In genomic region chr9:126704157-126704941, GRCh38 we compare ENCODE assay signal across 8 cellular contexts.
DNase-seq lines count a peak whose midpoint lies in the region; ATAC-seq and TF ChIP-seq lines count a peak whose summit lies in the region.

No MANE protein-coding gene starts in this region.

- no peak overlapping the region for H2BK5ac ChIP-seq in H9 (ENCODE audit: insufficient read length, low read length)

- H3K36me3 ChIP-seq in SJCRH30 (no peaks in the 10 kb centered on the region), MM.1S (replicated peaks; ENCODE audit: insufficient read depth, low read length) (no peaks in the 10 kb centered on the region)

- no peak overlapping the region for H3K18ac ChIP-seq in H9 (ENCODE audit: insufficient read length, low read depth, low read length)

- TF ChIP-seq CTCF in H9 (conservative IDR thresholded peaks at IDR 0.05) (no peak), osteocyte (IDR thresholded peaks at IDR 0.05) (no peak), MM.1S (IDR thresholded peaks at IDR 0.05; ENCODE audit: low read length) (no peak)

- H3K79me1 ChIP-seq in H9 (ENCODE audit: insufficient read depth, low read depth, low read length, poor library complexity, severe bottlenecking) = no peaks in the 10 kb centered on the region

- no peak overlapping the region for H3K27ac Mint-ChIP-seq in H9
- no peak overlapping the region for H3K27ac Mint-ChIP-seq in osteocyte (ENCODE audit: unreplicated experiment)

- no peaks in the 10 kb centered on the region for H3F3A ChIP-seq in MM.1S (ENCODE audit: insufficient read depth, low read length)

- H4K20me1 ChIP-seq in H9 (ENCODE audit: control insufficient read depth, insufficient read depth, insufficient read length) (no peaks in the 10 kb centered on the region), MM.1S (ENCODE audit: insufficient read depth, low read length) (no peaks in the 10 kb centered on the region)

- H3K14ac ChIP-seq in H9 (ENCODE audit: insufficient read depth, low read length) = no peak overlapping the region

- H3K9ac ChIP-seq in H9 (ENCODE audit: extremely low read depth, insufficient read length, low read length) (no peak overlapping the region), MM.1S (ENCODE audit: low read length) (no peak overlapping the region)

- H3K4ac ChIP-seq in H9 (ENCODE audit: low read depth, low read length) = no peak overlapping the region

- no peaks in the 10 kb centered on the region for H3K9me2 ChIP-seq in MM.1S (replicated peaks; ENCODE audit: insufficient read depth, low read length)

- H3K27ac ChIP-seq in H9 (ENCODE audit: insufficient read length, low read depth, low read length) = no peak overlapping the region
- no peak overlapping the region for H3K27ac ChIP-seq in SJCRH30
- peak overlapping the region; percentile 78 for H3K27ac ChIP-seq in cingulate gyrus (ENCODE audit: low read depth, low read length)
- H3K27ac ChIP-seq in MM.1S (ENCODE audit: low read length) = no peak overlapping the region

- H3K9me3 ChIP-seq in H9 (ENCODE audit: control insufficient read depth, low read depth, low read length) = no peaks in the 10 kb centered on the region
- H3K9me3 ChIP-seq in SJCRH30 (replicated peaks) = no peaks in the 10 kb centered on the region
- H3K9me3 ChIP-seq in MM.1S (replicated peaks; ENCODE audit: insufficient read depth, low read length) = no peaks in the 10 kb centered on the region

- no peak overlapping the region for H3K4me3 ChIP-seq in SJCRH30
- no peak overlapping the region for H3K4me3 ChIP-seq in MM.1S (ENCODE audit: low read length)

- H3K56ac ChIP-seq in H9 (ENCODE audit: insufficient read length, low read depth, low read length) = no peak overlapping the region

- H2BK120ac ChIP-seq in H9 (ENCODE audit: low read depth, low read length, poor library complexity, severe bottlenecking) = no peak overlapping the region

- no peak overlapping the region for H2AK5ac ChIP-seq in H9 (ENCODE audit: insufficient read length, low read length)

- H4K8ac ChIP-seq in H9 (replicated peaks; ENCODE audit: insufficient read length, low read depth, low read length) = no peak overlapping the region

- H3K4me3 Mint-ChIP-seq in H9 = peak overlapping the region in 1 of 2 experiments; percentile 10; a peak in 1 of 5 replicates
- no peak overlapping the region for H3K4me3 Mint-ChIP-seq in osteocyte (ENCODE audit: unreplicated experiment)

- H3K23ac ChIP-seq in H9 (ENCODE audit: insufficient read length, low read depth, low read length) = no peak overlapping the region

- H3K27me3 ChIP-seq in H9 (ENCODE audit: insufficient read depth, low read length) (peaks cover 3% of the 10 kb centered on the region; the same call in 1 of the 2 replicates), SJCRH30 (0 out of 2 replicates have a peak, but pooled peaks cover 4% of the 10 kb centered on the region), MM.1S (replicated peaks; ENCODE audit: insufficient read depth, low read length) (peaks cover 68% of the 10 kb centered on the region)

- no peak overlapping the region for H3T11ph ChIP-seq in H9 (ENCODE audit: low read length)

- H3K4me1 ChIP-seq in H9 (ENCODE audit: insufficient read depth, low read length) (no peaks in the 10 kb centered on the region), SJCRH30 (peaks cover 11% of the 10 kb centered on the region), MM.1S (ENCODE audit: low read length) (peaks cover 7% of the 10 kb centered on the region)

- H3K23me2 ChIP-seq in H9 (ENCODE audit: insufficient read length, low read depth, low read length, poor library complexity, severe bottlenecking) = no peaks in the 10 kb centered on the region

- H2AFZ ChIP-seq in H9 (ENCODE audit: low read length) = no peak overlapping the region
- no peak overlapping the region for H2AFZ ChIP-seq in MM.1S (ENCODE audit: low read length)

- no peak overlapping the region for H2BK20ac ChIP-seq in H9 (ENCODE audit: low read depth, low read length, poor library complexity, severe bottlenecking)

- H3K36me3 Mint-ChIP-seq in H9 (ENCODE audit: insufficient read depth in 1 of 3, low read depth in 3 of 3) = no peaks in the 10 kb centered on the region; a peak in 1 of 7 replicates
- no peaks in the 10 kb centered on the region for H3K36me3 Mint-ChIP-seq in osteocyte (ENCODE audit: unreplicated experiment)

- no peak overlapping the region for H2BK15ac ChIP-seq in H9 (ENCODE audit: low read depth, low read length)

- peaks cover 11 to 27% of the 10 kb centered on the region in 2 experiments for H3K4me1 Mint-ChIP-seq in H9
- peaks cover 13% of the 10 kb centered on the region for H3K4me1 Mint-ChIP-seq in osteocyte (ENCODE audit: unreplicated experiment)

- H4K91ac ChIP-seq in H9 (ENCODE audit: insufficient read length, low read depth, low read length) = no peak overlapping the region

- H3K9me3 Mint-ChIP-seq in H9 (no peaks in the 10 kb centered on the region; a peak in 1 of 5 replicates), osteocyte (ENCODE audit: unreplicated experiment) (no peaks in the 10 kb centered on the region)

- ATAC-seq in HG03354 (IDR thresholded peaks at IDR 0.05; ENCODE audit: poor library complexity, severe bottlenecking, unreplicated experiment) = no peak
- ATAC-seq in HG03442 (IDR thresholded peaks at IDR 0.05; ENCODE audit: unreplicated experiment) = no peak

- DNase-seq in H9 (peak; percentile 43), SJCRH30 (peak; percentile 49 to 58), osteocyte (ENCODE audit: extremely low spot score, unreplicated experiment) (peak; percentile 65), OCI-M2 (lab: John Stamatoyannopoulos, UW; ENCODE audit: unreplicated experiment) (no peak), MM.1S (no peak)

- H4K5ac ChIP-seq in H9 (ENCODE audit: insufficient read length, low read depth, low read length) = no peak overlapping the region

- peak overlapping the region; percentile 3 for H3K4me2 ChIP-seq in H9 (ENCODE audit: insufficient read depth, insufficient read length, low read length)
- H3K4me2 ChIP-seq in MM.1S (ENCODE audit: low read depth, low read length) = no peak overlapping the region

- H3K79me2 ChIP-seq in H9 (ENCODE audit: insufficient read depth, low read length) = no peaks in the 10 kb centered on the region
- no peaks in the 10 kb centered on the region for H3K79me2 ChIP-seq in MM.1S (ENCODE audit: low read length)

- H3K27me3 Mint-ChIP-seq in H9 (ENCODE audit: low read depth) = peaks cover 91% of the 10 kb centered on the region
- H3K27me3 Mint-ChIP-seq in osteocyte (ENCODE audit: unreplicated experiment) = peaks cover 38% of the 10 kb centered on the region

- WGBS in H9 (ENCODE audit: extremely low coverage, insufficient read length, low lambda C conversion rate) = no CpG with 5 or more reads among the region's 15 CpGs

- H2BK12ac ChIP-seq in H9 (ENCODE audit: insufficient read length, low read depth, low read length) = no peak overlapping the region

Comparison
In these comparisons a context has a peak if more than half of its experiments do, and no peak if none do; other contexts are left out.
1. DNase-seq: peak in H9 (single experiment), SJCRH30 (2 of 2) and osteocyte (single experiment); none in OCI-M2 (single experiment) and MM.1S (single experiment).